ENCODE assay signal across 14 cellular contexts in the genomic region with DNA sequence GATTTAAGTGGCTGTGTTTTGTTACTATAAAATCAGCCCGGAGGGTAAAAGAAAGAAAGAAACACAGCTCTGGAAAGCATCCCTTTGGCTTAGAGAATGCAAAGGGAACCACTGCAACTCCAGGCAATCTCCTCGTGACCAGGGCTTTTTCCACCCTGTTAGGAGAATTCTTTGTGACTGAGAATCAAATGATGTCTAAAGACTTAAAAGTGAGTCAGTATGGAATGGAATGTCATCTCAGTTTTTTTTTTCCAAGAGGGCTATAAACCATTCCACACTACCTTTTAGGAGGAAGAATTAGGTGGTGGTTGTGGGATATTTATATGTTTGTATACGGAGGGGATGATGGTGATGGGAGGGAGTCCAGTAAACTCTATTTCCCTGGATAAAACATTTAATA.
A peak's percentile ranks its signal among the peaks of the same experiment; 100 is the strongest.
DNase-seq lines count a peak whose midpoint lies in the region; ATAC-seq and TF ChIP-seq lines count a peak whose summit lies in the region.
"Had no signal": no experiment of that assay in that cellular context is flagged by ENCODE, and none has a peak within 500 bp of the region (broad histone marks: within the 10 kb centered on the region; RNA-seq: fewer than 3 reads in every experiment).

No MANE protein-coding gene starts in this region.

- H3K4me1 ChIP-seq in A673 (ENCODE audit: insufficient read depth, low read length, poor library complexity, severe bottlenecking): peaks cover 11% of the 10 kb centered on the region
- no peaks in the 10 kb centered on the region for H3K4me1 ChIP-seq in body of pancreas
- H3K4me1 ChIP-seq: testis had no signal

- DNase-seq in AG04450 (ENCODE audit: low read depth, low spot score) (peak; percentile 65), LHCN-M2 (ENCODE audit: low read depth) (peak; percentile 85), epithelial cell of esophagus (ENCODE audit: low read depth) (peak; percentile 1), mesothelial cell of epicardium (ENCODE audit: low spot score in 2 of 2, unreplicated experiment in 2 of 2) (no peak), A673 (ENCODE audit: low spot score) (no peak), left cardiac atrium (no peak), HuH-7.5 (ENCODE audit: low spot score) (no peak), body of pancreas (no peak)
- DNase-seq: activated CD4-positive, alpha-beta T cell treated with anti-CD3 and anti-CD28 coated beads for 4 hours; AML-193; head of caudate nucleus; NCI-H1105; testis had no signal

- H3K36me3 Mint-ChIP-seq in mesothelial cell of epicardium: peaks cover 4% of the 10 kb centered on the region

- 70 to 84% methylated on average over 3 of the region's 3 CpGs for WGBS in body of pancreas, 2 donors

- POLR2A ChIA-PET in AG04450 (lab: Yijun Ruan, JAX): interaction anchor here (0.7 kb wide), 1 partner anchor 103 kb away, joined by 3 read pairs; no protein-coding TSS in a partner anchor
- POLR2A ChIA-PET in A673 (lab: Charles Lee; ENCODE audit: low non-redundant PET): no interaction called here

- no TSS peak for BruUV-seq in A673 (replicated peaks; lab: Mats Ljungman, UMichigan)

- H3K27ac ChIP-seq in AG04450 (ENCODE audit: low read depth, low read length) (no peak overlapping the region), A673 (ENCODE audit: low read depth, low read length, poor library complexity, severe bottlenecking) (no peak overlapping the region), body of pancreas (no peak overlapping the region)
- H3K27ac ChIP-seq: testis had no signal

- H3K4me3 ChIP-seq in AG04450 (ENCODE audit: low read depth, low read length): no peak overlapping the region
- H3K4me3 ChIP-seq in epithelial cell of esophagus (ENCODE audit: low read length): no peak overlapping the region
- H3K4me3 ChIP-seq in A673 (ENCODE audit: low read depth, low read length, poor library complexity, severe bottlenecking): no peak overlapping the region
- H3K4me3 ChIP-seq in body of pancreas: no peak overlapping the region
- H3K4me3 ChIP-seq: testis had no signal

- no peak for ATAC-seq in left cardiac atrium
- no peak for ATAC-seq in body of pancreas

- intact Hi-C loops in A673 (cut with micrococcal nuclease; ENCODE audit: unreplicated experiment): no loop called here
- intact Hi-C loops in left cardiac atrium (cut with DNase I): no loop called here
- intact Hi-C loops in body of pancreas (cut with DNase I): no loop called here

- peaks cover 6% of the 10 kb centered on the region for H3K9me3 Mint-ChIP-seq in mesothelial cell of epicardium
- H3K9me3 Mint-ChIP-seq: activated T-helper 2 cell treated with anti-CD3 and anti-CD28 coated beads, Interferon-gamma antibody, Interleukin-2, Interleukin-4, amounts not matched to agents 10 μg/mL and 5 μg/mL and 100 μg/mL, durations not matched to agents 14 hours and 24 hours and 36 hours had no signal

- H3K27ac Mint-ChIP-seq in mesothelial cell of epicardium: peak overlapping the region; percentile 96
- H3K27ac Mint-ChIP-seq: activated T-helper 2 cell treated with anti-CD3 and anti-CD28 coated beads, Interferon-gamma antibody, Interleukin-2, Interleukin-4, amounts not matched to agents 10 μg/mL and 5 μg/mL and 100 μg/mL, durations not matched to agents 14 hours and 24 hours and 36 hours had no signal

- TF ChIP-seq POLR2A in body of pancreas (IDR thresholded peaks at IDR 0.05): no peak

- H3K4me1 Mint-ChIP-seq in mesothelial cell of epicardium: peaks cover 53% of the 10 kb centered on the region

- H3K9me3 ChIP-seq in AG04450 (ENCODE audit: control insufficient read depth, insufficient read depth, low read length) (no peaks in the 10 kb centered on the region), A673 (ENCODE audit: low read depth, low read length, poor library complexity, severe bottlenecking) (no peaks in the 10 kb centered on the region), body of pancreas (no peaks in the 10 kb centered on the region)
- H3K9me3 ChIP-seq: testis had no signal

- H3K27me3 Mint-ChIP-seq in mesothelial cell of epicardium (ENCODE audit: low read depth): no peaks in the 10 kb centered on the region

- H3K36me3 ChIP-seq in A673 (ENCODE audit: insufficient read depth, low read length, poor library complexity, severe bottlenecking) (no peaks in the 10 kb centered on the region), body of pancreas (replicated peaks in 1 of 2; ENCODE audit: insufficient read depth in 1 of 2, low read depth in 2 of 2) (no peaks in the 10 kb centered on the region)

- H3K4me3 Mint-ChIP-seq in mesothelial cell of epicardium: no peak overlapping the region

- CTCF ChIA-PET in AG04450 (lab: Charles Lee) (interaction anchor here (0.5 to 1.4 kb wide), 3 partner anchors 14 to 1227 kb away, joined by 3 to 5 read pairs (median 4); no protein-coding TSS in a partner anchor), A673 (lab: Charles Lee) (no interaction called here)

- H3K27me3 ChIP-seq in AG04450 (ENCODE audit: control insufficient read depth, insufficient read depth, low read length) (no peaks in the 10 kb centered on the region), A673 (replicated peaks; ENCODE audit: insufficient read depth, low read depth, low read length, poor library complexity) (no peaks in the 10 kb centered on the region), body of pancreas (no peaks in the 10 kb centered on the region)
- H3K27me3 ChIP-seq: testis had no signal

- TF ChIP-seq CTCF in AG04450 (IDR thresholded peaks at IDR 0.05; ENCODE audit: low read depth, low read length): no peak
- TF ChIP-seq CTCF in epithelial cell of esophagus (IDR thresholded peaks at IDR 0.05; ENCODE audit: insufficient read depth, low read depth, low read length, missing control alignments): no peak
- no peak for TF ChIP-seq CTCF in mesothelial cell of epicardium (IDR thresholded peaks at IDR 0.05; ENCODE audit: unreplicated experiment)
- TF ChIP-seq CTCF in A673 (conservative IDR thresholded peaks at IDR 0.05; ENCODE audit: low read depth, low read length): no peak
- TF ChIP-seq CTCF in body of pancreas (IDR thresholded peaks at IDR 0.05): no peak

Comparison
In these comparisons a context has a peak if more than half of its experiments do, and no peak if none do; other contexts are left out.
1. DNase-seq: peak in AG04450 (single experiment), LHCN-M2 (single experiment) and epithelial cell of esophagus (single experiment); none in mesothelial cell of epicardium (0 of 2), A673 (single experiment), left cardiac atrium (single experiment), HuH-7.5 (single experiment) and body of pancreas (0 of 4).